In the genomic region with DNA sequence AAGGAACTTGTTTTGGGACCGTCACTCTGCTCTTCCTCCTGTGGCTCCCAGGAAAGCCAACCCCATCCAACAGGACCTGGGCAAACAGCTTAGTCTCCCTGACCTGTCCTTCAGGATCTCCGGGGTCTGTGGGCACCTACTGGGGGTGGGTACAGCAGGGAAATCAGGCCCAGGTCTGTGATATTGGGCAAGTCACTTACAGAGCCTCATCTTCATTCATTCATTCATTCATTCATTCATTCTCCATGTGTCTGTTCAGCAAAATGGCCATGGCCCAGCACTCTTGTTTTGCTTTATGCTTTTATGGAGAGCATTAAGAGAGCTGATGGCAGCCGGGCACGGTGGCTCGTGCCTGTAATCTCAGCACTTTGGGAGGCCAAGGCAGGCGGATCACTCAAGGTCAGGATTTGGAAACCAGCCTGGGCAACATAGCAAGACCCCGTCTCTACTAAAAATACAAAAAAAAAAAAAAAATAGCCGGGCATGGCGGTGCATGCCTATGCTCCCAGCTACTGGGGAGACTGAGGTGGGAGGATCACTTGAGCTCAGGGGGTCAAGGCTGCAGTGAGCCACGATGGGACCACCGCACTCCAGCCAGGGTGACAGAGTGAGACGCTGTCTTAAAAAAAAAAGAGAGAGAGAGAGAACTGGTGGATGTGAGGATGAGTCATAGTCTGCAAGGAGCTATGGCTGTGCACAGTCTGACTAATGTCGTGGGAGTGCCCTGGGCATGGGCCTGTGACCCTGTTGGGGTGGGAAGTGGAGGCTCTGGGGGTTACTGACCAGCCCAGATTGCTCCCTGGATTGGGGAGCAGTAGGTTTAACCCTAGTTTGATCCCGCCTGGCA, we compare ENCODE assay signal across 10 cellular contexts. TPM values are rescaled to one million over a fixed set of nuclear protein-coding genes. Genes with fewer than 3 reads are reported as not detected.
DNase-seq lines count a peak whose midpoint lies in the region; ATAC-seq and TF ChIP-seq lines count a peak whose summit lies in the region.
"Had no signal": no experiment of that assay in that cellular context is flagged by ENCODE, and none has a peak within 500 bp of the region (broad histone marks: within the 10 kb centered on the region; RNA-seq: fewer than 3 reads in every experiment).

No MANE protein-coding gene starts in this region.

- DNase-seq in 8988T: peak; percentile 63
- peak; percentile 38 for DNase-seq in GM04504 (ENCODE audit: low read depth)
- DNase-seq in SW 1271 (lab: John Stamatoyannopoulos, UW): peak; percentile 18 to 79
- DNase-seq in foreskin keratinocyte: peak; percentile 24 to 63
- no peak for DNase-seq in NCI-H187 (lab: John Stamatoyannopoulos, UW)
- DNase-seq: NCI-H446 had no signal

- H3K27ac ChIP-seq in foreskin keratinocyte: no peak overlapping the region
- H3K27ac ChIP-seq: right atrium auricular region had no signal

- no peak for TF ChIP-seq CTCF in foreskin keratinocyte (conservative IDR thresholded peaks at IDR 0.05)

- ATAC-seq in foreskin keratinocyte (peak; percentile 85), HG02588 (IDR thresholded peaks at IDR 0.05; ENCODE audit: unreplicated experiment) (no peak), GM19452 (IDR thresholded peaks at IDR 0.05; ENCODE audit: unreplicated experiment) (no peak), HG02885 (IDR thresholded peaks at IDR 0.05; ENCODE audit: poor library complexity, unreplicated experiment) (no peak)

- H3K4me1 ChIP-seq in foreskin keratinocyte: peaks cover 6% of the 10 kb centered on the region
- H3K4me1 ChIP-seq: right atrium auricular region had no signal

- H3K27me3 ChIP-seq in foreskin keratinocyte: no peaks in the 10 kb centered on the region
- H3K27me3 ChIP-seq: right atrium auricular region had no signal

RNA-seq across cellular contexts. Expression of gene CLIP2, which starts 54.3 kb away (rescaled TPM):
- total RNA-seq in foreskin keratinocyte: 11.9 and 12.7 TPM in 2 replicates
- 5.4 and 5.7 TPM in 2 replicates for polyA plus RNA-seq in foreskin keratinocyte

Comparison
In these comparisons a context has a peak if more than half of its experiments do, and no peak if none do; other contexts are left out.
1. DNase-seq: peak in 8988T (single experiment), GM04504 (single experiment), SW 1271 (2 of 2) and foreskin keratinocyte (2 of 2); none in NCI-H187 (0 of 2).